Comparison of ENCODE assay signal across 10 cellular contexts in the genomic region with DNA sequence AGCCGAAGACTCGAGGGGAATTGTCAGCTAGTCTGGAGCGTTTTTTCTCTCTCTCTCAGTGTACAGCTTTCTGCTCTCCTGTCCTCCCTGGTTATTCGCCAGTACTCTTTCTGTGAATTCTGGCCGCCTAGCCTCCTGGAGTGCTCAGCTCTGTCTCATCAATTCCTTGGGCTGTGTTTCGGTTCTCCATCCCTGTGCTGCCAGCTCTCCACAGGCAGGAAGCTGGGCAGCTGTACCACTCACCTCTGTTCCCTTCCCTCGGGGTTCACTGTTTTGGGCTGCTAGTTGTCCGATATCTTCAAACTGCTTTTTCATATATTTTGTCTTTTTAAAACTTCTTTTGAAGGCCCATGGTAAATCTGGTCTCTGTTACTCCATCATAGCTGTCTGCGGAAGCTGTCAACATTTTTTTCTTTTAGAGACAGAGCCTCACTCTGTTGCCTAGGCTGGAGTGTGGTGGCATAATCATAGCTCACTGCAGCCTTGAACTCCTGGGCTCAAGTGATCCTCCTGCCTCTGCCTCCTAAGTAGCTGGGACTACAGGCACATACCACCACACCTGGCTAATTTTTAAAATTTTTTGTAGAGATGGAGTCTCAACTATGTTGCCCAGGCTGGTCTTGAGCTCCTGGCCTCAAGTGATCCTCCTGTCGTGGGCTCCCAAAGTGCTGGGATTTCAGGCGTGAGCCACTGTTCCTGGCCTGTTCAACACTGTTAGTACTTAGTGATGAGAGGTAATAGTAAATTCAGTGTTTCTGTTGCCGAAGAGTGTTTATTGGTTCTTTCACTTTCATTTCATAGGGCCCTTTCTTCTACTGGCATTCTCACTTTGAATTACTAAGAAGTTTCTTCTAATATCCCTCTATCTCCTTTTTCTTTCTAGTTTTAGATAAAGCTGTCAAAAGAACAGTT. TPM values are rescaled to one million over a fixed set of nuclear protein-coding genes. Genes with fewer than 3 reads are reported as not detected.
DNase-seq lines count a peak whose midpoint lies in the region; ATAC-seq, FAIRE-seq and TF ChIP-seq lines count a peak whose summit lies in the region.
"Had no signal": no experiment of that assay in that cellular context is flagged by ENCODE, and none has a peak within 500 bp of the region (broad histone marks: within the 10 kb centered on the region; RNA-seq: fewer than 3 reads in every experiment).

No MANE protein-coding gene starts in this region.

- peak; percentile 88 for ATAC-seq in GM21528 (IDR thresholded peaks at IDR 0.05; ENCODE audit: low FRiP score, unreplicated experiment)
- no peak for ATAC-seq in memory B cell (ENCODE audit: low read depth)
- ATAC-seq in pancreas, result no peak
- no peak for ATAC-seq in WTC11
- no peak for ATAC-seq in gastrocnemius medialis

- FAIRE-seq in pancreas (lab: Jason Lieb, UNC), result no peak

- H3K4me3 ChIP-seq in MM.1S (ENCODE audit: low read length), result peak overlapping the region; percentile 49
- H3K4me3 ChIP-seq in pancreas, result no peak overlapping the region
- H3K4me3 ChIP-seq in gastrocnemius medialis, result no peak overlapping the region
- H3K4me3 ChIP-seq: thyroid gland had no signal

- H3K9me3 ChIP-seq in MM.1S (replicated peaks; ENCODE audit: insufficient read depth, low read length) (no peaks in the 10 kb centered on the region), pancreas (no peaks in the 10 kb centered on the region), gastrocnemius medialis (no peaks in the 10 kb centered on the region)
- H3K9me3 ChIP-seq: thyroid gland had no signal

- H3K36me3 ChIP-seq in MM.1S (replicated peaks; ENCODE audit: insufficient read depth, low read length) (no peaks in the 10 kb centered on the region), pancreas (peaks cover 0 to 17% (median 0%) of the 10 kb centered on the region in 3 donors), gastrocnemius medialis (no peaks in the 10 kb centered on the region)
- H3K36me3 ChIP-seq: thyroid gland had no signal

- H3K27me3 ChIP-seq in MM.1S (replicated peaks; ENCODE audit: insufficient read depth, low read length) (no peaks in the 10 kb centered on the region), pancreas (no peaks in the 10 kb centered on the region), gastrocnemius medialis (no peaks in the 10 kb centered on the region)
- H3K27me3 ChIP-seq: thyroid gland had no signal

- H3K4me1 ChIP-seq in MM.1S (ENCODE audit: low read length), result peaks cover 10% of the 10 kb centered on the region; the same call in 1 of the 2 replicates
- no peaks in the 10 kb centered on the region for H3K4me1 ChIP-seq in pancreas
- no peaks in the 10 kb centered on the region for H3K4me1 ChIP-seq in gastrocnemius medialis
- H3K4me1 ChIP-seq: thyroid gland had no signal

- H3K4me1 Mint-ChIP-seq in memory B cell (peaks cover 12% of the 10 kb centered on the region), WTC11 (no peaks in the 10 kb centered on the region)

- peak overlapping the region; percentile 78 for H2AFZ ChIP-seq in MM.1S (ENCODE audit: low read length)

- H3K9me3 Mint-ChIP-seq in memory B cell, result no peaks in the 10 kb centered on the region
- no peaks in the 10 kb centered on the region for H3K9me3 Mint-ChIP-seq in WTC11

- peak overlapping the region; percentile 38 for H3K9ac ChIP-seq in MM.1S (ENCODE audit: low read length)

- H3K36me3 Mint-ChIP-seq in memory B cell (peaks cover 12% of the 10 kb centered on the region), WTC11 (no peaks in the 10 kb centered on the region)

- TF ChIP-seq CTCF in GM13977 (IDR thresholded peaks at IDR 0.05; ENCODE audit: extremely low read depth, insufficient read depth, missing control alignments), result no peak
- TF ChIP-seq CTCF in MM.1S (IDR thresholded peaks at IDR 0.05; ENCODE audit: low read length), result no peak
- TF ChIP-seq CTCF in pancreas (IDR thresholded peaks at IDR 0.05), result no peak
- no peak for TF ChIP-seq CTCF in WTC11 (IDR thresholded peaks at IDR 0.05)
- TF ChIP-seq CTCF in gastrocnemius medialis (IDR thresholded peaks at IDR 0.05 in 4 of 5, conservative IDR thresholded peaks at IDR 0.05 in 1 of 5), result no peak

- H3K27ac ChIP-seq in MM.1S (ENCODE audit: low read length) (peak overlapping the region; percentile 24; the same call in 1 of the 2 replicates), pancreas (no peak overlapping the region), gastrocnemius medialis (no peak overlapping the region)
- H3K27ac ChIP-seq: thyroid gland had no signal

- H3K9me2 ChIP-seq in MM.1S (replicated peaks; ENCODE audit: insufficient read depth, low read length), result no peaks in the 10 kb centered on the region

- H3K79me2 ChIP-seq in MM.1S (ENCODE audit: low read length), result peaks cover 9% of the 10 kb centered on the region

- peak; percentile 36 for DNase-seq in GM13977 (ENCODE audit: low spot score)
- DNase-seq in MM.1S, result peak; percentile 50
- DNase-seq in memory B cell (ENCODE audit: low spot score in 2 of 2), result no peak
- no peak for DNase-seq in pancreas
- DNase-seq in WTC11 (ENCODE audit: low spot score), result no peak
- no peak for DNase-seq in gastrocnemius medialis
- DNase-seq in DMS53 (lab: John Stamatoyannopoulos, UW), result no peak
- DNase-seq: Right ventricle myocardium superior, thyroid gland had no signal

- peak overlapping the region; percentile 87 for H3K4me2 ChIP-seq in MM.1S (ENCODE audit: low read depth, low read length)

- 86 to 87% methylated on average over 12 of the region's 12 CpGs for WGBS in pancreas, 2 donors

- CTCF ChIA-PET in WTC11 (lab: Charles Lee), result interaction anchor here (1.2 to 2.5 kb wide), 3 partner anchors 19 to 69 kb away, joined by 3 to 13 read pairs (median 8); partner anchors contain the start of gene ZCCHC4

- intact Hi-C loops in pancreas (cut with DNase I) (no loop called here), gastrocnemius medialis (cut with DNase I; ENCODE audit: low total_unique reads) (no loop called here)

- POLR2A ChIA-PET in WTC11 (lab: Charles Lee), result no interaction called here

- no peaks in the 10 kb centered on the region for H3K27me3 Mint-ChIP-seq in memory B cell
- no peaks in the 10 kb centered on the region for H3K27me3 Mint-ChIP-seq in WTC11 (ENCODE audit: low read depth)

- in situ Hi-C loops in GM13977 (cut with MboI; ENCODE audit: low pct_unique_long_range_greater_than_20kb, low sequenced_read_pairs, unreplicated experiment) (no loop called here), gastrocnemius medialis (cut with MboI; ENCODE audit: low sequenced_read_pairs in 4 of 4) (no loop called here)

- peak overlapping the region; percentile 67 for H3K4me3 Mint-ChIP-seq in memory B cell
- no peak overlapping the region for H3K4me3 Mint-ChIP-seq in WTC11

- H3K27ac Mint-ChIP-seq in memory B cell (peak overlapping the region; percentile 56), WTC11 (no peak overlapping the region)

- H4K20me1 ChIP-seq in MM.1S (ENCODE audit: insufficient read depth, low read length), result no peaks in the 10 kb centered on the region

- peaks cover 10% of the 10 kb centered on the region; the same call in 1 of the 2 replicates for H3F3A ChIP-seq in MM.1S (ENCODE audit: insufficient read depth, low read length)

- TF ChIP-seq POLR2A in gastrocnemius medialis (IDR thresholded peaks at IDR 0.05), result no peak

TF ChIP-seq in WTC11, 78 proteins besides CTCF, POLR2A, EP300 and RAD21:
- TF ChIP-seq JAZF1 (CRISPR knock-in tag; IDR thresholded peaks at IDR 0.05) (no peak), MLX (CRISPR knock-in tag; IDR thresholded peaks at IDR 0.05) (no peak), OVOL2 (CRISPR knock-in tag; IDR thresholded peaks at IDR 0.05; ENCODE audit: borderline replicate concordance) (no peak), CREM (CRISPR knock-in tag; IDR thresholded peaks at IDR 0.05) (no peak), ZNF396 (CRISPR knock-in tag; IDR thresholded peaks at IDR 0.05; ENCODE audit: borderline replicate concordance) (no peak)

RNA-seq across cellular contexts. Expression of gene ZCCHC4, which starts 18.6 kb away (rescaled TPM):
- 1 to 10 TPM; 2.2 to 6.6 (median 3.3) TPM for total RNA-seq in pancreas
- polyA plus RNA-seq in pancreas, result 1 to 10 TPM; 3.2 to 4.3 TPM
- total RNA-seq in WTC11 (2021), result 12.4 to 13.6 TPM (median 13.3 TPM) in 3 replicates
- total RNA-seq in gastrocnemius medialis, result 10 to 100 TPM in 3 of 4 donors, 1 to 10 TPM in 1; 6.9 to 14.2 (median 12.4) TPM

RNA-seq across cellular contexts. Expression of gene ANAPC4, which starts 45.9 kb away (rescaled TPM):
- total RNA-seq in pancreas (10 to 100 TPM in 5 of 6 donors, 1 to 10 TPM in 1; 9.0 to 17.6 (median 13.7) TPM), WTC11 (2021) (33.4 to 40.5 TPM (median 35.6 TPM) in 3 replicates), gastrocnemius medialis (10 to 100 TPM; 11.8 to 20.2 (median 14.7) TPM)
- polyA plus RNA-seq in pancreas, result 10 to 100 TPM; 20.3 to 39.9 TPM

Comparison
In these comparisons a context has a peak if more than half of its experiments do, and no peak if none do; other contexts are left out.
1. DNase-seq: peak in GM13977 (single experiment) and MM.1S (single experiment); none in memory B cell (0 of 2), pancreas (0 of 6), WTC11 (single experiment), gastrocnemius medialis (0 of 2) and DMS53 (single experiment).